Comparison of ENCODE assay signal across 8 cellular contexts in the genomic region with DNA sequence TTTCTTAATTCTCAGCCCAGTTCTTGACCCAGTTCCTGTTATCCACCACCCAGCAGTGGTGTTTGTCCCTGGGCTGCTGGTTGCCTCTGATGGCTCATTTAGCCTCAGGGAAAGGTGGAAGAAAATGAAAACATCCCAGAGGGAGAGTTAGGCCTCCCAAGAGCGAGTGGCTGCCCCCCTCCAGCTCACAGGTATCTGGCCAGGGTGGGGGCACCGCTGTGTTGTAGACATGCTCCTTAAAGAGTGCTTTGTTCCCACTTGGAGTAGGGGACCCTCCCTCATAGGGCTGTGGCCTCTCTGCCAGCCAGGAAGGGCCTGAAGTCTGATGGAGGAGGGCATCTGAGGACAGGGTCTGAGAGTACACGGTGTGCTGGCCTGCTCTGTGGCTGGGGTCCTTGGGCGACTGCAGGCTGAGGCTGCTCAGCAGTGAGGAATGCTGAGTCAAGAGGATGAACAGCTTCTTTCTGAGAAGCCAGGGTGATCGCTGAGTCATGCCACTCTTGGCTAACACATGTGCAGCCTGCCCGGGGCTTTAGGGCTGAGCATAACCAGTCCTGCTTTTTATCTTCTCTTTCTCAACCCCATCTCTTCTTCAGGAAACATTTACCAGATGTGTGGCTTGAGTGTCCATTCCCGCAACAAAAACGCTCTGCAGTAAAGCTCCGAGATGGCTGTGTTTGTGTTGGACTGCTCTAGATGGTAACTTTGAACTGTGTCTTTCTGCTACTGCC.
DNase-seq lines count a peak whose midpoint lies in the region; ATAC-seq, FAIRE-seq and TF ChIP-seq lines count a peak whose summit lies in the region.

No MANE protein-coding gene starts in this region.

- no peaks in the 10 kb centered on the region for H3K4me1 Mint-ChIP-seq in natural killer cell

- H3K36me3 ChIP-seq in fibroblast of lung (ENCODE audit: control insufficient read depth, insufficient read depth, low read length) (no peaks in the 10 kb centered on the region), urinary bladder (ENCODE audit: insufficient read depth) (no peaks in the 10 kb centered on the region)

- TF ChIP-seq RAD21 in A549 (conservative IDR thresholded peaks at IDR 0.05 in 1 of 2, IDR thresholded peaks at IDR 0.05 in 1 of 2) = peak; percentile 8 to 30; a peak in 1 of 5 replicates

- no peaks in the 10 kb centered on the region for H4K20me1 ChIP-seq in fibroblast of lung (ENCODE audit: control insufficient read depth, extremely low read depth, insufficient read depth, low read length)

- TF ChIP-seq CTCF in A549 (IDR thresholded peaks at IDR 0.05) (no peak), fibroblast of lung (conservative IDR thresholded peaks at IDR 0.05 in 1 of 2, IDR thresholded peaks at IDR 0.05 in 1 of 2; ENCODE audit: low read depth in 1 of 2, low read length in 2 of 2) (no peak), natural killer cell (IDR thresholded peaks at IDR 0.05) (no peak)

- 7% methylated on average over 9 of the region's 9 CpGs for WGBS in A549 (ENCODE audit: missing lambda C conversion rate)
- 16% methylated on average over 9 of the region's 9 CpGs for WGBS in urinary bladder

- peak; percentile 88 to 92 for DNase-seq in A549 (ENCODE audit: low read depth in 1 of 2, low spot score in 1 of 2)
- peak; percentile 99 for DNase-seq in HCEC 1CT
- peak; percentile 82 for DNase-seq in UCSD-AML1 (lab: John Stamatoyannopoulos, UW; ENCODE audit: unreplicated experiment)
- DNase-seq in fibroblast of lung (ENCODE audit: low read depth in 2 of 2) = peak; percentile 99
- DNase-seq in natural killer cell = no peak
- DNase-seq in HEK293T (ENCODE audit: extremely low spot score) = no peak
- no peak for DNase-seq in activated CD8-positive, alpha-beta memory T cell treated with anti-CD3 and anti-CD28 coated beads for 24 hours

- H3K27ac Mint-ChIP-seq in natural killer cell = no peak overlapping the region

- no peak for FAIRE-seq in A549 (lab: Jason Lieb, UNC)

- peak in 1 of 2 experiments; percentile 55; a peak in 2 of 5 replicates for TF ChIP-seq EP300 in A549 (IDR thresholded peaks at IDR 0.05)

- H3K9me3 ChIP-seq in A549 (no peaks in the 10 kb centered on the region), fibroblast of lung (ENCODE audit: control insufficient read depth, insufficient read depth, low read depth, low read length) (no peaks in the 10 kb centered on the region)

- no peaks in the 10 kb centered on the region for H3K9me3 Mint-ChIP-seq in natural killer cell

- peak overlapping the region; percentile 73 for H3K9ac ChIP-seq in fibroblast of lung (ENCODE audit: insufficient read depth, low read length)

- no peaks in the 10 kb centered on the region for H3K27me3 ChIP-seq in fibroblast of lung (ENCODE audit: control insufficient read depth, insufficient read depth, low read length)

- H3K36me3 Mint-ChIP-seq in natural killer cell = no peaks in the 10 kb centered on the region

- TF ChIP-seq POLR2A in A549 (IDR thresholded peaks at IDR 0.05; ENCODE audit: low read length) = no peak

- H3K4me2 ChIP-seq in A549 (peak overlapping the region; percentile 90), fibroblast of lung (ENCODE audit: extremely low read depth, insufficient read depth, low read length) (peak overlapping the region; percentile 86)

- H3K27ac ChIP-seq in A549 (peak overlapping the region; percentile 98 to 99), fibroblast of lung (ENCODE audit: insufficient read depth, low read length) (peak overlapping the region; percentile 98), urinary bladder (ENCODE audit: low read depth) (peak overlapping the region; percentile 72)

- ATAC-seq in A549 = peak; percentile 81 to 86
- ATAC-seq in natural killer cell = peak in 2 of 3 donors; percentile 47 to 76

- CTCF ChIA-PET in A549 (lab: Yijun Ruan, JAX) = interaction anchor here (0.8 to 2.3 kb wide), 9 partner anchors 9 to 645 kb away, joined by 3 to 11 read pairs (median 4); no protein-coding TSS in a partner anchor
- CTCF ChIA-PET in HEK293T (lab: Yijun Ruan, JAX) = interaction anchor here (0.6 to 1.0 kb wide), 2 partner anchors 13 to 44 kb away, joined by 3 read pairs; no protein-coding TSS in a partner anchor

- no peak overlapping the region for H3K4me3 Mint-ChIP-seq in natural killer cell

- H3K4me3 ChIP-seq in A549 (peak overlapping the region; percentile 30; the same call in 1 of the 3 replicates), fibroblast of lung (replicated peaks in 1 of 4; ENCODE audit: control extremely low read depth in 1 of 4, insufficient read depth in 1 of 4, low read depth in 3 of 4, low read length in 4 of 4) (peak overlapping the region; percentile 14 to 37 (median 26)), urinary bladder (ENCODE audit: low read depth, low read length) (no peak overlapping the region)

- H3K4me1 ChIP-seq in A549 (peaks cover 55% of the 10 kb centered on the region), fibroblast of lung (ENCODE audit: control insufficient read depth, extremely low read depth, insufficient read depth, low read length) (peaks cover 37% of the 10 kb centered on the region), urinary bladder (ENCODE audit: insufficient read depth) (no peaks in the 10 kb centered on the region)

- H3K27me3 Mint-ChIP-seq in natural killer cell (ENCODE audit: low read depth in 2 of 2) = peaks cover 13 to 25% of the 10 kb centered on the region in 2 donors

- no peaks in the 10 kb centered on the region for H3K79me2 ChIP-seq in fibroblast of lung (ENCODE audit: control insufficient read depth, insufficient read depth, low read length)

- H2AFZ ChIP-seq in fibroblast of lung (ENCODE audit: low read length) = no peak overlapping the region

- POLR2A ChIA-PET in A549 (lab: Yijun Ruan, JAX) = interaction anchor here (0.6 to 2.5 kb wide), 10 partner anchors 12 to 176 kb away, joined by 3 to 23 read pairs (median 4); partner anchors contain the start of gene IL1R1
- POLR2A ChIA-PET in HEK293T (lab: Yijun Ruan, JAX) = no interaction called here

- intact Hi-C loops in natural killer cell (cut with micrococcal nuclease) = no loop called here

TF ChIP-seq in A549, 52 proteins besides CTCF, POLR2A, EP300 and RAD21 (continues in another document):
- 0 out of 2 replicates have a peak, but pooled peaks have one; percentile 17 for TF ChIP-seq NPAS2 (CRISPR knock-in tag; IDR thresholded peaks at IDR 0.05; ENCODE audit: borderline replicate concordance)
- no peak for TF ChIP-seq MAZ (IDR thresholded peaks at IDR 0.05; ENCODE audit: borderline replicate concordance, low read depth, low read length)
- TF ChIP-seq HOXB13 (CRISPR knock-in tag; IDR thresholded peaks at IDR 0.05; ENCODE audit: low read depth) = no peak
- TF ChIP-seq NFE2L2 (conservative IDR thresholded peaks at IDR 0.05; ENCODE audit: low read length) = peak; percentile 92
- peak; percentile 18; the same call in 1 of the 2 replicates for TF ChIP-seq MYC (IDR thresholded peaks at IDR 0.05; ENCODE audit: borderline replicate concordance, low read length)
- TF ChIP-seq PHF8 (IDR thresholded peaks at IDR 0.05; ENCODE audit: borderline replicate concordance, low read depth) = no peak
- TF ChIP-seq BCL3 (IDR thresholded peaks at IDR 0.05) = 0 out of 3 replicates have a peak, but pooled peaks have one; percentile 26
- peak; percentile 99 for TF ChIP-seq MAFK (IDR thresholded peaks at IDR 0.05; ENCODE audit: partially characterized antibody)
- TF ChIP-seq CEBPB (IDR thresholded peaks at IDR 0.05) = peak; percentile 28 to 68; a peak in 2 of 4 replicates
- TF ChIP-seq JUN (IDR thresholded peaks at IDR 0.05) = peak in 1 of 2 experiments; percentile 68; a peak in 2 of 5 replicates

TF ChIP-seq in HEK293T, 16 proteins besides CTCF, POLR2A, EP300 and RAD21:
- no peak for TF ChIP-seq FOXM1 (IDR thresholded peaks at IDR 0.05; ENCODE audit: borderline replicate concordance)
- no peak for TF ChIP-seq HDGF (IDR thresholded peaks at IDR 0.05; ENCODE audit: borderline replicate concordance)
- no peak for TF ChIP-seq ELF4 (IDR thresholded peaks at IDR 0.05)
- TF ChIP-seq LEF1 (IDR thresholded peaks at IDR 0.05; ENCODE audit: borderline replicate concordance) = no peak
- no peak for TF ChIP-seq L3MBTL2 (conservative IDR thresholded peaks at IDR 0.05)
- no peak for TF ChIP-seq FOXA1 (IDR thresholded peaks at IDR 0.05)
- TF ChIP-seq, protein P1, sequence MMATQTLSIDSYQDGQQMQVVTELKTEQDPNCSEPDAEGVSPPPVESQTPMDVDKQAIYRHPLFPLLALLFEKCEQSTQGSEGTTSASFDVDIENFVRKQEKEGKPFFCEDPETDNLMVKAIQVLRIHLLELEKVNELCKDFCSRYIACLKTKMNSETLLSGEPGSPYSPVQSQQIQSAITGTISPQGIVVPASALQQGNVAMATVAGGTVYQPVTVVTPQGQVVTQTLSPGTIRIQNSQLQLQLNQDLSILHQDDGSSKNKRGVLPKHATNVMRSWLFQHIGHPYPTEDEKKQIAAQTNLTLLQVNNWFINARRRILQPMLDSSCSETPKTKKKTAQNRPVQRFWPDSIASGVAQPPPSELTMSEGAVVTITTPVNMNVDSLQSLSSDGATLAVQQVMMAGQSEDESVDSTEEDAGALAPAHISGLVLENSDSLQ (IDR thresholded peaks at IDR 0.05) = no peak
- TF ChIP-seq NFRKB (IDR thresholded peaks at IDR 0.05) = no peak
- no peak for TF ChIP-seq SP1 (IDR thresholded peaks at IDR 0.05)
- no peak for TF ChIP-seq CTBP1 (IDR thresholded peaks at IDR 0.05; ENCODE audit: borderline replicate concordance)
- TF ChIP-seq ZNF384 (IDR thresholded peaks at IDR 0.05) = no peak
- TF ChIP-seq SUZ12 (IDR thresholded peaks at IDR 0.05) = no peak
- TF ChIP-seq ARNT (IDR thresholded peaks at IDR 0.05) = no peak
- TF ChIP-seq BHLHE40 (IDR thresholded peaks at IDR 0.05; ENCODE audit: borderline replicate concordance) = no peak
- TF ChIP-seq FOXK2 (IDR thresholded peaks at IDR 0.05) = no peak
- no peak for TF ChIP-seq TARDBP (IDR thresholded peaks at IDR 0.05)

Comparison
In these comparisons a context has a peak if more than half of its experiments do, and no peak if none do; other contexts are left out.
1. DNase-seq: peak in A549 (2 of 2), HCEC 1CT (single experiment), UCSD-AML1 (single experiment) and fibroblast of lung (2 of 2); none in natural killer cell (single experiment), HEK293T (single experiment) and activated CD8-positive, alpha-beta memory T cell treated with anti-CD3 and anti-CD28 coated beads for 24 hours (single experiment).
2. Peak in every context shown above with its lines, with median percentiles within 50 percentile points of each other: H3K27ac ChIP-seq.